Comparison of ENCODE assay signal across 24 cellular contexts in the genomic region with DNA sequence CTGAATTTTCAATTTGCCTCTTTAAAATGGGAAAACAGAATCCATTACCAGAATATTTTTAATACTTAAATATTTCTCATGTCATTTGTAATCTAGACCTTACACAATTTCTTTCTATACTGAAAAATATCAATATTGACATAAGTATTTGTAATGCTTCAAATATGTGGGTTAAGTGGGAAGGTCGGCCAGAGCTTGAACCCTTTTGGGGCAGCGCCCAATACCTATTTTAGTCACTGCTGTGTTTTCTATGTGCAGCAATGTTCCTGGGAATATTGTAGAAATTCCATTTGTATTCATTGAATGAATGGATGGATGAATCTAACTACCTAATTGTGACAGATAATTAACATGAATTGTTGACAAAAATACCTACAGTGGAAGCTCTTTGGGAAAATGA.
"Had no signal": no experiment of that assay in that cellular context is flagged by ENCODE, and none has a peak within 500 bp of the region (broad histone marks: within the 10 kb centered on the region; RNA-seq: fewer than 3 reads in every experiment).

No MANE protein-coding gene starts in this region.

- H3K36me3 ChIP-seq: esophagus muscularis mucosa, gastrocnemius medialis, spleen, suprapubic skin, tibial artery had no signal

- H3K9me3 ChIP-seq: esophagus muscularis mucosa, gastrocnemius medialis, suprapubic skin, tibial artery had no signal

- H3K4me1 ChIP-seq: esophagus muscularis mucosa, gastrocnemius medialis, parathyroid adenoma, spleen, suprapubic skin had no signal

- H3K79me2 ChIP-seq: parathyroid adenoma had no signal

- H3K27me3 ChIP-seq: esophagus muscularis mucosa, gastrocnemius medialis, spleen, suprapubic skin, tibial artery had no signal

- H2AFZ ChIP-seq: parathyroid adenoma had no signal

- ATAC-seq: gastrocnemius medialis; naive thymus-derived CD8-positive, alpha-beta T cell; right cardiac atrium had no signal

- H3K4me3 ChIP-seq: esophagus muscularis mucosa, gastrocnemius medialis, spleen, suprapubic skin, tibial artery had no signal

- H3K27ac ChIP-seq: esophagus muscularis mucosa, gastrocnemius medialis, parathyroid adenoma, spleen, suprapubic skin, tibial artery, VCaP had no signal

- FAIRE-seq: astrocyte, TTC549 had no signal

- H3K9ac ChIP-seq: parathyroid adenoma had no signal

- DNase-seq: activated CD4-positive, alpha-beta T cell treated with anti-CD3 and anti-CD28 coated beads for 4 hours; activated CD4-positive, alpha-beta T cell treated with anti-CD3 and anti-CD28 coated beads, Interleukin-2, amount 50 U/mL, for 48 hours; activated CD8-positive, alpha-beta memory T cell treated with anti-CD3 and anti-CD28 coated beads for 24 hours; activated effector memory CD4-positive, alpha-beta T cell treated with Interleukin-2 at 50 U/mL for 16 hours; activated naive CD4-positive, alpha-beta T cell treated with anti-CD3 and anti-CD28 coated beads for 36 hours; amniotic stem cell; central memory CD4-positive, alpha-beta T cell; endodermal cell; gastrocnemius medialis; glutamatergic neuron; islet precursor cell; naive thymus-derived CD8-positive, alpha-beta T cell; nucleus accumbens; right cardiac atrium; spleen; stimulated activated naive CD4-positive, alpha-beta T cell; T-helper 9 cell; tibial artery had no signal
